8 cellular contexts compared by ENCODE assay signal in genomic region chr18:22983175-22983574, GRCh38. TPM values are rescaled to one million over a fixed set of nuclear protein-coding genes. Genes with fewer than 3 reads are reported as not detected.
DNase-seq lines count a peak whose midpoint lies in the region; ATAC-seq and TF ChIP-seq lines count a peak whose summit lies in the region.

No MANE protein-coding gene starts in this region.

- no peak overlapping the region for H3K4me3 ChIP-seq in neural progenitor cell
- no peak overlapping the region for H3K4me3 ChIP-seq in aorta (ENCODE audit: low read length in 2 of 2)

- peak; percentile 60 for TF ChIP-seq CTCF in neural progenitor cell (IDR thresholded peaks at IDR 0.05)

- H3K4me3 Mint-ChIP-seq in neural progenitor cell: no peak overlapping the region

- peaks cover 19% of the 10 kb centered on the region for H3K36me3 Mint-ChIP-seq in neural progenitor cell

- H4K20me1 ChIP-seq in neural progenitor cell (ENCODE audit: low read depth): no peaks in the 10 kb centered on the region

- H3K9me3 ChIP-seq in neural progenitor cell (ENCODE audit: low read depth) (no peaks in the 10 kb centered on the region), aorta (ENCODE audit: control insufficient read depth, low read length) (no peaks in the 10 kb centered on the region)

- H3F3A ChIP-seq in neural progenitor cell (ENCODE audit: low read depth): peaks cover 2% of the 10 kb centered on the region

- no peaks in the 10 kb centered on the region for H3K9me3 Mint-ChIP-seq in neural progenitor cell

- no peak overlapping the region for H3K27ac Mint-ChIP-seq in neural progenitor cell

- DNase-seq in NCI-H446 treated with DMSO at 0.1 percent for 48 hours (lab: John Stamatoyannopoulos, UW): peak; percentile 1
- DNase-seq in NCI-H446 (lab: John Stamatoyannopoulos, UW): no peak
- DNase-seq in NCI-H460 (ENCODE audit: extremely low read depth, low read depth): peak; percentile 22
- DNase-seq in dedifferentiated amniotic fluid mesenchymal stem cell (ENCODE audit: extremely low spot score): peak; percentile 51
- DNase-seq in neural progenitor cell (ENCODE audit: low spot score): peak; percentile 2
- DNase-seq in aorta: no peak
- no peak for DNase-seq in head of caudate nucleus
- DNase-seq in activated CD4-positive, CD25-positive, alpha-beta regulatory T cell treated with anti-CD3 and anti-CD28 coated beads, Interleukin-2, amount 50 U/mL, for 72 hours: no peak

- whole genome bisulfite sequencing in aorta, 2 donors: 20 to 24% methylated on average over 3 of the region's 3 CpGs

- intact Hi-C loops in aorta (cut with DNase I): loop anchor here (5.0 to 10.0 kb wide), 2 partner anchors 168 to 186 kb away; no protein-coding TSS in a partner anchor
- intact Hi-C loops in head of caudate nucleus (cut with DNase I): no loop called here

- no peak for ATAC-seq in aorta (ENCODE audit: low FRiP score)

- peaks cover 2% of the 10 kb centered on the region for H3K27me3 Mint-ChIP-seq in neural progenitor cell (ENCODE audit: insufficient read depth, low read depth)

- H3K4me1 ChIP-seq in neural progenitor cell (no peaks in the 10 kb centered on the region), aorta (ENCODE audit: control insufficient read depth in 1 of 2, insufficient read depth in 2 of 2, low read length in 2 of 2) (no peaks in the 10 kb centered on the region)

- no peaks in the 10 kb centered on the region for H3K79me2 ChIP-seq in neural progenitor cell (ENCODE audit: low read depth)

- no peak overlapping the region for H3K4me2 ChIP-seq in neural progenitor cell

- H2AFZ ChIP-seq in neural progenitor cell (replicated peaks): no peak overlapping the region

- H3K9ac ChIP-seq in neural progenitor cell: no peak overlapping the region

- H3K27ac ChIP-seq in neural progenitor cell (no peak overlapping the region), aorta (ENCODE audit: low read depth in 1 of 2, low read length in 2 of 2) (no peak overlapping the region)

- peaks cover 6% of the 10 kb centered on the region for H3K4me1 Mint-ChIP-seq in neural progenitor cell

- peaks cover 6% of the 10 kb centered on the region for H3K36me3 ChIP-seq in neural progenitor cell
- peaks cover 0 to 2% of the 10 kb centered on the region in 2 donors for H3K36me3 ChIP-seq in aorta (ENCODE audit: control insufficient read depth in 1 of 2, insufficient read depth in 2 of 2, low read length in 1 of 2)

- H3K27me3 ChIP-seq in neural progenitor cell (no peaks in the 10 kb centered on the region), aorta (ENCODE audit: control insufficient read depth in 1 of 2, insufficient read depth in 2 of 2, low read length in 1 of 2) (no peaks in the 10 kb centered on the region)

RNA-seq across cellular contexts. Expression of gene RBBP8, which starts 50.0 kb away (rescaled TPM):
- total RNA-seq in NCI-H460 (2014; rRNA removed; shearing (Covaris generic)): 46.8 and 48.4 TPM in 2 replicates
- 29.4 and 36.3 TPM in 2 replicates for polyA plus RNA-seq in NCI-H460 (2014; cell fraction: nucleus; rRNA removed)
- 50.5 and 64.8 TPM in 2 replicates for total RNA-seq in neural progenitor cell (ENCODE audit: low replicate concordance)
- total RNA-seq in aorta: 10 to 100 TPM; 13.1 to 15.7 TPM
- polyA plus RNA-seq in aorta: 10 to 100 TPM in 1 of 2 donors, 1 to 10 TPM in 1; 9.4 to 31.1 TPM

Comparison
In these comparisons a context has a peak if more than half of its experiments do, and no peak if none do; other contexts are left out.
1. DNase-seq: peak in NCI-H446 treated with DMSO at 0.1 percent for 48 hours (single experiment), NCI-H460 (single experiment), dedifferentiated amniotic fluid mesenchymal stem cell (single experiment) and neural progenitor cell (single experiment); none in NCI-H446 (0 of 2), aorta (0 of 2), head of caudate nucleus (0 of 42) and activated CD4-positive, CD25-positive, alpha-beta regulatory T cell treated with anti-CD3 and anti-CD28 coated beads, Interleukin-2, amount 50 U/mL, for 72 hours (single experiment).